ENCODE assay signal across 8 cellular contexts in the genomic region with DNA sequence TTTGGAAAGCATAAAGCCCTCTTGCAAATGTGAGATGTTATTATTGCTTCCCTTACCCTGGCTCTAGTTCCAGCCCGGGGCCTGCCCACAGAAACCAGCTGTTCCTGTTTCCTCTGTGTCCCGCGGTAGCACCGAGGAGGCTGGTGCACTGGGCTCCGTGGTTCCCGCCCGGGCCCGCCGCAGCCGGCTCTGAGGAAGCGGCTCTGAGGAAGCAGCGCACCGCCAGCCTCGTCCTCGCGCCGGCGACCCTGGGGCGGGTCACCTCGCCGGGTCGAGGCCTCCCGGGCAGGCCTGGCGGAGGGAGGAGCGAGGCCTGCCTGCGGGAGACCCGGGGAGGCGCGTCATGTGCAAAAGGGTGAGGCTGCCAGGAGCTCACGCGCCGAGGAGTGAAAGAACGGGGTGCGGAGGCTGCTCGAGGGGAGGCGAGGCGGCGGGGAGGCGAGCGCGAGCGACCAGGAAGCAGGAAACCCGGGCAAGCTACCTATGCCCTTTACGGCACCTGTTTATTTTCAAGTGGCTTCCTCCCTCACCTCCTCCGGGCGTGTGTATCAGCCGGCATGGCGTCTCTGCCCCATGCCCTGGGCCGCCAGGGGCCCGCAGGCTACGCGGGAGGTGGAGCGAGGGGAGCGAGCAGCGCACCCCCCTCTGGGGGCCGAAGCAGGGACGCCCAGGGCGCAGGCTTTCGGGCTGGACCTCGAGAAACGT.
DNase-seq lines count a peak whose midpoint lies in the region; ATAC-seq and TF ChIP-seq lines count a peak whose summit lies in the region.

No MANE protein-coding gene starts in this region.

- no peaks in the 10 kb centered on the region for H3K9me3 ChIP-seq in iPS DF 6.9 (ENCODE audit: control insufficient read depth, insufficient read depth, low read length)

- no peak overlapping the region for H3K27ac Mint-ChIP-seq in CD14-positive monocyte
- H3K27ac Mint-ChIP-seq in T-helper 1 cell treated with Interleukin-12 subunit alpha and Interleukin-12 subunit beta and Interleukin-4 antibody, amounts not matched to agents 30 μg/mL and 1 μg/mL, for 36 hours: no peak overlapping the region

- H3K36me3 ChIP-seq in iPS DF 6.9 (ENCODE audit: control insufficient read depth, insufficient read depth, low read length): no peaks in the 10 kb centered on the region

- intact Hi-C loops in CD14-positive monocyte (cut with micrococcal nuclease): no loop called here

- H3K36me3 Mint-ChIP-seq in CD14-positive monocyte: no peaks in the 10 kb centered on the region
- H3K36me3 Mint-ChIP-seq in T-helper 1 cell treated with Interleukin-12 subunit alpha and Interleukin-12 subunit beta and Interleukin-4 antibody, amounts not matched to agents 30 μg/mL and 1 μg/mL, for 36 hours (ENCODE audit: low read depth): no peaks in the 10 kb centered on the region

- no peak overlapping the region for H3K27ac ChIP-seq in iPS DF 6.9 (ENCODE audit: low read length)

- DNase-seq in CD14-positive monocyte (ENCODE audit: low spot score): peak; percentile 69
- peak; percentile 29 for DNase-seq in GM19240 (ENCODE audit: insufficient read length, low spot score)
- peak; percentile 58 for DNase-seq in astrocyte of the hippocampus (ENCODE audit: low read depth, low spot score)
- peak; percentile 18 for DNase-seq in iPS DF 6.9 (ENCODE audit: low read depth, low spot score)
- DNase-seq in skeletal muscle cell (ENCODE audit: low read depth): no peak
- DNase-seq in NCI-H128 (lab: John Stamatoyannopoulos, UW; ENCODE audit: unreplicated experiment): no peak

- peaks cover 2% of the 10 kb centered on the region; the same call in 1 of the 2 replicates for H3K27me3 ChIP-seq in iPS DF 6.9 (ENCODE audit: control insufficient read depth, insufficient read depth, low read length)

- peak overlapping the region; percentile 71 to 92 for H3K4me3 Mint-ChIP-seq in CD14-positive monocyte
- H3K4me3 Mint-ChIP-seq in T-helper 1 cell treated with Interleukin-12 subunit alpha and Interleukin-12 subunit beta and Interleukin-4 antibody, amounts not matched to agents 30 μg/mL and 1 μg/mL, for 36 hours: peak overlapping the region; percentile 58

- peaks cover 14% of the 10 kb centered on the region for H3K4me1 Mint-ChIP-seq in CD14-positive monocyte
- H3K4me1 Mint-ChIP-seq in T-helper 1 cell treated with Interleukin-12 subunit alpha and Interleukin-12 subunit beta and Interleukin-4 antibody, amounts not matched to agents 30 μg/mL and 1 μg/mL, for 36 hours (ENCODE audit: low read depth): peaks cover 12% of the 10 kb centered on the region

- peaks cover 3 to 6% (median 4%) of the 10 kb centered on the region in 3 donors for H3K27me3 Mint-ChIP-seq in CD14-positive monocyte (ENCODE audit: low read depth in 3 of 3)
- peaks cover 8% of the 10 kb centered on the region for H3K27me3 Mint-ChIP-seq in T-helper 1 cell treated with Interleukin-12 subunit alpha and Interleukin-12 subunit beta and Interleukin-4 antibody, amounts not matched to agents 30 μg/mL and 1 μg/mL, for 36 hours (ENCODE audit: low read depth)

- H3K4me3 ChIP-seq in iPS DF 6.9 (ENCODE audit: low read length) (peak overlapping the region; percentile 47), skeletal muscle cell (ENCODE audit: low read depth, low read length) (peak overlapping the region; percentile 49)

- WGBS in iPS DF 6.9 (ENCODE audit: insufficient coverage, insufficient read length): no CpG with 5 or more reads among the region's 61 CpGs

- H3K4me1 ChIP-seq in iPS DF 6.9 (ENCODE audit: control insufficient read depth, insufficient read depth, low read length): no peaks in the 10 kb centered on the region

- H3K9me3 Mint-ChIP-seq in CD14-positive monocyte: no peaks in the 10 kb centered on the region
- no peaks in the 10 kb centered on the region for H3K9me3 Mint-ChIP-seq in T-helper 1 cell treated with Interleukin-12 subunit alpha and Interleukin-12 subunit beta and Interleukin-4 antibody, amounts not matched to agents 30 μg/mL and 1 μg/mL, for 36 hours

- no peak for TF ChIP-seq CTCF in CD14-positive monocyte (IDR thresholded peaks at IDR 0.05)

- ATAC-seq in HG03469 (IDR thresholded peaks at IDR 0.05; ENCODE audit: unreplicated experiment): peak; percentile 74

Comparison
In these comparisons a context has a peak if more than half of its experiments do, and no peak if none do; other contexts are left out.
1. DNase-seq: peak in CD14-positive monocyte (single experiment), GM19240 (single experiment), astrocyte of the hippocampus (single experiment) and iPS DF 6.9 (single experiment); none in skeletal muscle cell (single experiment) and NCI-H128 (single experiment).